24 cellular contexts compared by ENCODE assay signal in the genomic region with DNA sequence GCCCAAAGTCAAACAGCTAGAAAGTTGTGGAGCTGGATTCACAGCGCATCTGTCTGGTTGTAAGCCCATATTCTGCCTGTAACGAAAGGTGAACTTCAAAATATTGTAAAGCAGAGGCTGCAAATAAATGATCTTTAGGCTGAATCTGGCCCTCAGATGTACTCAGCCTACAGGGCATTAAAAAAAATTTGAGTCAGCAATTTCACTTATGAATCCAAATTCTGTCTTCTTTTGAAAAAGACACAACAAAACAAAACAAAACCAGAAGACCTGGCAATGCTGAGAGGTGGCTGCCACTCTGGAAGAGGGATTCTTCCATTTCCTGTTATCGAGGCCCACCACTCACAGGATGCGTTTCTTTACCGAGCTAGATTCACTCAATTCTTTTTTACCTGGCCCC. TPM values are rescaled to one million over a fixed set of nuclear protein-coding genes. Genes with fewer than 3 reads are reported as not detected.
A peak's percentile ranks its signal among the peaks of the same experiment; 100 is the strongest.
DNase-seq lines count a peak whose midpoint lies in the region; ATAC-seq and TF ChIP-seq lines count a peak whose summit lies in the region.
"Had no signal": no experiment of that assay in that cellular context is flagged by ENCODE, and none has a peak within 500 bp of the region (broad histone marks: within the 10 kb centered on the region; RNA-seq: fewer than 3 reads in every experiment).

No MANE protein-coding gene starts in this region.

- H4K20me1 ChIP-seq in PC-9 (ENCODE audit: insufficient read depth) (no peaks in the 10 kb centered on the region), osteoblast (ENCODE audit: insufficient read depth, low read length) (no peaks in the 10 kb centered on the region)

- H3K79me2 ChIP-seq in PC-9 (ENCODE audit: low read depth) (peaks cover 100% of the 10 kb centered on the region), osteoblast (ENCODE audit: insufficient read depth, low read length) (peaks cover 94% of the 10 kb centered on the region)

- no peak for TF ChIP-seq EP300 in esophagus muscularis mucosa (IDR thresholded peaks at IDR 0.05)
- no peak for TF ChIP-seq EP300 in transverse colon (IDR thresholded peaks at IDR 0.05; ENCODE audit: low read depth)

- H3K4me2 ChIP-seq in PC-9 (peak overlapping the region; percentile 33), osteoblast (ENCODE audit: insufficient read depth, low read length) (peak overlapping the region; percentile 56)
- H3K4me2 ChIP-seq: KMS-11 had no signal

- POLR2A ChIA-PET in PC-9 (lab: Charles Lee; ENCODE audit: unreplicated experiment), result no interaction called here

- no peaks in the 10 kb centered on the region for H3K27me3 ChIP-seq in PC-9 (ENCODE audit: insufficient read depth, low read depth)
- H3K27me3 ChIP-seq in esophagus muscularis mucosa, result no peaks in the 10 kb centered on the region
- no peaks in the 10 kb centered on the region for H3K27me3 ChIP-seq in osteoblast (ENCODE audit: insufficient read depth, low read length)
- H3K27me3 ChIP-seq in transverse colon, result peaks cover under 1% of the 10 kb centered on the region

- H3K9me3 ChIP-seq in PC-9 (ENCODE audit: insufficient read depth, low read depth), result peaks cover 14% of the 10 kb centered on the region
- H3K9me3 ChIP-seq in esophagus muscularis mucosa, result no peaks in the 10 kb centered on the region
- H3K9me3 ChIP-seq in osteoblast (ENCODE audit: low read depth, low read length), result no peaks in the 10 kb centered on the region
- no peaks in the 10 kb centered on the region for H3K9me3 ChIP-seq in transverse colon
- H3K9me3 ChIP-seq: psoas muscle had no signal

- H3K9me2 ChIP-seq in PC-9 (ENCODE audit: insufficient read depth), result no peaks in the 10 kb centered on the region

- CTCF ChIA-PET in PC-9 (lab: Charles Lee), result no interaction called here

- H3K4me1 ChIP-seq in PC-9 (replicated peaks; ENCODE audit: insufficient read depth) (peaks cover 91% of the 10 kb centered on the region), esophagus muscularis mucosa (peaks cover 63 to 90% (median 89%) of the 10 kb centered on the region in 4 donors), osteoblast (ENCODE audit: insufficient read depth, low read length) (peaks cover 78% of the 10 kb centered on the region), transverse colon (peaks cover 13 to 42% (median 17%) of the 10 kb centered on the region in 4 donors)

- no TSS peak for BruUV-seq in PC-9 (replicated peaks; lab: Mats Ljungman, UMichigan)

- H3F3A ChIP-seq in PC-9 (ENCODE audit: insufficient read depth, low read depth), result peaks cover 48% of the 10 kb centered on the region

- intact Hi-C loops in PC-9 (cut with micrococcal nuclease; ENCODE audit: unreplicated experiment) (no loop called here), esophagus muscularis mucosa (cut with DNase I) (no loop called here), transverse colon (cut with DNase I; ENCODE audit: low total_unique reads) (no loop called here)

- in situ Hi-C loops in transverse colon (cut with MboI; ENCODE audit: low pct_ligation_motif_present in 1 of 4, low pct_unique_long_range_greater_than_20kb in 1 of 4, low sequenced_read_pairs in 3 of 4), result no loop called here

- peaks cover 86% of the 10 kb centered on the region for H3K36me3 ChIP-seq in PC-9 (ENCODE audit: low read depth)
- H3K36me3 ChIP-seq in esophagus muscularis mucosa, result no peaks in the 10 kb centered on the region
- peaks cover 50% of the 10 kb centered on the region for H3K36me3 ChIP-seq in osteoblast (ENCODE audit: insufficient read depth, low read length)
- no peaks in the 10 kb centered on the region for H3K36me3 ChIP-seq in transverse colon

- DNase-seq in PC-9, result no peak
- no peak for DNase-seq in esophagus muscularis mucosa (ENCODE audit: extremely low spot score)
- no peak for DNase-seq in osteoblast (ENCODE audit: insufficient read length, low spot score, missing footprints)
- no peak for DNase-seq in transverse colon
- no peak for DNase-seq in mucosa of gallbladder (ENCODE audit: low spot score)
- DNase-seq in NCI-H1105 treated with DMSO at 0.1 percent for 48 hours (lab: John Stamatoyannopoulos, UW), result no peak
- DNase-seq: activated CD4-positive, alpha-beta T cell treated with anti-CD3 and anti-CD28 coated beads, Interleukin-2, amount 10 ng/mL, durations not matched to agents 7 days and 5 days; DND-41; endodermal cell; H9; hippocampal formation; MV-4-11; natural killer cell; NCI-H187 treated with DMSO at 0.1 percent for 48 hours; NCI-H748 treated with DMSO at 0.1 percent for 48 hours; psoas muscle; SHP77 treated with DMSO at 0.1 percent for 48 hours; stimulated activated CD4-positive, alpha-beta T cell treated with anti-CD3 and anti-CD28 coated beads, Interleukin-12 subunit alpha, Interleukin-12 subunit beta, amount 100 ng/mL, for 4 hours; stimulated activated CD8-positive, alpha-beta memory T cell treated with anti-CD3 and anti-CD28 coated beads, Interleukin-4, amount 100 ng/mL, for 48 hours; T-helper 1 cell had no signal

- TF ChIP-seq CTCF in PC-9 (conservative IDR thresholded peaks at IDR 0.05), result no peak
- TF ChIP-seq CTCF in esophagus muscularis mucosa (IDR thresholded peaks at IDR 0.05), result no peak
- TF ChIP-seq CTCF in osteoblast (IDR thresholded peaks at IDR 0.05; ENCODE audit: extremely low read depth, low read depth, low read length), result no peak
- no peak for TF ChIP-seq CTCF in transverse colon (IDR thresholded peaks at IDR 0.05)

- no peak overlapping the region for H2AFZ ChIP-seq in PC-9
- H2AFZ ChIP-seq in osteoblast (ENCODE audit: low read length), result no peak overlapping the region

- no peak for ATAC-seq in HG03571 (IDR thresholded peaks at IDR 0.05; ENCODE audit: unreplicated experiment)
- ATAC-seq: natural killer cell, psoas muscle had no signal

- no peak for TF ChIP-seq POLR2A in esophagus muscularis mucosa (IDR thresholded peaks at IDR 0.05; ENCODE audit: low read depth)
- TF ChIP-seq POLR2A in transverse colon (IDR thresholded peaks at IDR 0.05), result no peak

- 49% methylated on average over 5 of the region's 5 CpGs for WGBS in esophagus muscularis mucosa
- 70 to 77% methylated on average over 5 of the region's 5 CpGs for WGBS in transverse colon (ENCODE audit: low coverage in 1 of 2), 2 donors

- H3K27ac ChIP-seq in PC-9 (peak overlapping the region; percentile 31; the same call in 1 of the 2 replicates), esophagus muscularis mucosa (replicated peaks in 1 of 4) (peak overlapping the region; percentile 92 to 98 (median 93)), osteoblast (ENCODE audit: low read depth, low read length) (peak overlapping the region; percentile 79), transverse colon (peak overlapping the region; percentile 87 to 89 (median 89))
- H3K27ac ChIP-seq: KMS-11 had no signal

- H3K4me3 ChIP-seq in PC-9, result no peak overlapping the region
- H3K4me3 ChIP-seq in esophagus muscularis mucosa, result peak overlapping the region; percentile 25 to 96 (median 91)
- H3K4me3 ChIP-seq in osteoblast (ENCODE audit: insufficient read depth, low read length), result peak overlapping the region; percentile 28
- no peak overlapping the region for H3K4me3 ChIP-seq in transverse colon

RNA-seq across cellular contexts. Expression of gene LAMA4, which starts 7.1 kb away (rescaled TPM):
- total RNA-seq in PC-9 (2021) (58.3 and 91.0 TPM in 2 replicates), esophagus muscularis mucosa (100 to 1,000 TPM; 261 to 336 (median 303) TPM), osteoblast (260 and 456 TPM in 2 replicates), transverse colon (10 to 100 TPM; 27.3 to 54.9 (median 40.1) TPM), mucosa of gallbladder (67.8 TPM)
- total RNA-seq: activated CD4-positive, alpha-beta T cell treated with anti-CD3 and anti-CD28 coated beads, Interleukin-2, amount 10 ng/mL, durations not matched to agents 7 days and 5 days; B cell; natural killer cell; OCI-LY7 had no signal

Comparison
In these comparisons a context has a peak if more than half of its experiments do, and no peak if none do; other contexts are left out.
1. H3K27ac ChIP-seq: peak in every context shown above with its lines; median percentile 93 in esophagus muscularis mucosa; 89 in transverse colon; 79 in osteoblast; 31 in PC-9.
2. H3K4me3 ChIP-seq: peak in esophagus muscularis mucosa (4 of 4) and osteoblast (single experiment); none in PC-9 (single experiment) and transverse colon (0 of 4).